10 cellular contexts compared by ENCODE assay signal in genomic region chr12:120246705-120247104, GRCh38. TPM values are rescaled to one million over a fixed set of nuclear protein-coding genes. Genes with fewer than 3 reads are reported as not detected.
A peak's percentile ranks its signal among the peaks of the same experiment; 100 is the strongest.
DNase-seq lines count a peak whose midpoint lies in the region; ATAC-seq and TF ChIP-seq lines count a peak whose summit lies in the region.
"Not testable (repeated sequence)": the region's sequence is repeated elsewhere in the genome, so short reads cannot be mapped to it uniquely, and the experiment has no call there.
"Had no signal": no experiment of that assay in that cellular context is flagged by ENCODE, and none has a peak within 500 bp of the region (broad histone marks: within the 10 kb centered on the region; RNA-seq: fewer than 3 reads in every experiment).

No MANE protein-coding gene starts in this region.

- peaks cover 89% of the 10 kb centered on the region in 2 donors for H3K4me1 Mint-ChIP-seq in immature natural killer cell
- peaks cover 79 to 82% of the 10 kb centered on the region in 2 donors for H3K4me1 Mint-ChIP-seq in natural killer cell

- not testable (repeated sequence) for H3K9me2 ChIP-seq in HCT116 (ENCODE audit: insufficient read depth)

- not testable (repeated sequence) for H3K27me3 ChIP-seq in HCT116 (ENCODE audit: insufficient read depth, low read length); RWPE2 (ENCODE audit: insufficient read depth, poor library complexity, severe bottlenecking); breast epithelium; gastrocnemius medialis; thyroid gland

- H3K27ac ChIP-seq in HCT116 (ENCODE audit: low read depth, low read length) (peak overlapping the region; percentile 72; the same call in 1 of the 2 replicates), RWPE2 (ENCODE audit: poor library complexity, severe bottlenecking) (peak overlapping the region; percentile 100), breast epithelium (peak overlapping the region; percentile 57 to 78), epithelial cell of prostate (peak overlapping the region; percentile 99), gastrocnemius medialis (peak overlapping the region; percentile 77 to 99 (median 92)), thyroid gland (peak overlapping the region in 2 of 3 donors; percentile 33 to 82)

- not testable (repeated sequence) for BruUV-seq in HCT116 (replicated peaks; lab: Mats Ljungman, UMichigan)

- peak overlapping the region in 5 of 6 donors; percentile 74 to 96 (median 91) for H3K27ac Mint-ChIP-seq in immature natural killer cell
- peak overlapping the region; percentile 89 to 94 for H3K27ac Mint-ChIP-seq in natural killer cell

- 69 to 81% methylated on average over 5 of the region's 5 CpGs for WGBS in thyroid gland, 2 donors

- intact Hi-C loops in HCT116 (cut with micrococcal nuclease); breast epithelium (cut with DNase I; ENCODE audit: low total_unique reads); natural killer cell (cut with micrococcal nuclease); gastrocnemius medialis (cut with DNase I; ENCODE audit: low total_unique reads); thyroid gland (cut with DNase I): not testable (repeated sequence)

- RAD21 ChIA-PET in HCT116 (lab: Charles Lee; ENCODE audit: low non-redundant PET in 1 of 2, low total read pairs in 2 of 2, uncharacterized antibody in 2 of 2, unreplicated experiment in 2 of 2), result not testable (repeated sequence)

- not testable (repeated sequence) for ATAC-seq in HCT116; RWPE2 (ENCODE audit: low read depth); natural killer cell; gastrocnemius medialis

- POLR2A ChIA-PET in HCT116 (lab: Charles Lee), result interaction anchor here (1.1 to 3.5 kb wide), 4 partner anchors 9 to 45 kb away, joined by 3 to 22 read pairs (median 12); partner anchors contain the start of gene RNU4-2

- H3K9ac ChIP-seq in HCT116 (ENCODE audit: low read length), result peak overlapping the region; percentile 39; the same call in 1 of the 2 replicates

- peaks cover 99% of the 10 kb centered on the region for H3K79me2 ChIP-seq in HCT116 (ENCODE audit: insufficient read depth, low read length)

- peaks cover 6 to 14% (median 6%) of the 10 kb centered on the region in 3 donors for H3K36me3 Mint-ChIP-seq in immature natural killer cell
- not testable (repeated sequence) for H3K36me3 Mint-ChIP-seq in natural killer cell

- in situ Hi-C loops in gastrocnemius medialis (cut with MboI; ENCODE audit: low sequenced_read_pairs in 4 of 4), result not testable (repeated sequence)

- not testable (repeated sequence) for H3K4me3 ChIP-seq in HCT116 (replicated peaks in 1 of 2; ENCODE audit: low read depth in 1 of 2, low read length in 2 of 2); RWPE2 (ENCODE audit: severe bottlenecking); breast epithelium; gastrocnemius medialis; thyroid gland (replicated peaks in 1 of 3)

- H3K27me3 Mint-ChIP-seq in immature natural killer cell (ENCODE audit: low read depth in 3 of 3), result peaks cover 5 to 13% (median 11%) of the 10 kb centered on the region in 3 donors
- H3K27me3 Mint-ChIP-seq in natural killer cell (ENCODE audit: low read depth in 2 of 2), result not testable (repeated sequence)

- not testable (repeated sequence) for DNase-seq in HCT116 (ENCODE audit: low read depth, low spot score); RWPE2 (ENCODE audit: low spot score); breast epithelium (ENCODE audit: low spot score in 2 of 2); epithelial cell of prostate (ENCODE audit: low read depth, low spot score); immature natural killer cell; natural killer cell; gastrocnemius medialis; thyroid gland

- CTCF ChIA-PET in HCT116 (lab: Charles Lee), result interaction anchor here (0.9 to 5.0 kb wide), 3 partner anchors 11 to 18 kb away, joined by 5 to 21 read pairs (median 11); no protein-coding TSS in a partner anchor

- not testable (repeated sequence) for TF ChIP-seq CTCF in HCT116 (IDR thresholded peaks at IDR 0.05 in 2 of 3, conservative IDR thresholded peaks at IDR 0.05 in 1 of 3; ENCODE audit: borderline replicate concordance in 1 of 3, insufficient read depth in 1 of 3, low read depth in 2 of 3, low read length in 2 of 3); RWPE2 (IDR thresholded peaks at IDR 0.05; ENCODE audit: poor library complexity, severe bottlenecking); breast epithelium (IDR thresholded peaks at IDR 0.05); natural killer cell (IDR thresholded peaks at IDR 0.05); gastrocnemius medialis (IDR thresholded peaks at IDR 0.05 in 4 of 5, conservative IDR thresholded peaks at IDR 0.05 in 1 of 5); thyroid gland (IDR thresholded peaks at IDR 0.05)

- not testable (repeated sequence) for TF ChIP-seq POLR2A in HCT116 (IDR thresholded peaks at IDR 0.05; ENCODE audit: borderline replicate concordance, extremely low read depth, insufficient read depth, insufficient read length); breast epithelium (IDR thresholded peaks at IDR 0.05); gastrocnemius medialis (IDR thresholded peaks at IDR 0.05); thyroid gland (IDR thresholded peaks at IDR 0.05)

- not testable (repeated sequence) for H3K36me3 ChIP-seq in HCT116 (ENCODE audit: control insufficient read depth in 1 of 2, insufficient read depth in 2 of 2, low read length in 2 of 2); breast epithelium; gastrocnemius medialis; thyroid gland
- H3K36me3 ChIP-seq in RWPE2 (ENCODE audit: low read depth), result peaks cover 61% of the 10 kb centered on the region

- not testable (repeated sequence) for TF ChIP-seq RAD21 in HCT116 (IDR thresholded peaks at IDR 0.05; ENCODE audit: low read depth)

- H2AFZ ChIP-seq in HCT116 (ENCODE audit: low read depth, low read length, poor library complexity, severe bottlenecking), result not testable (repeated sequence)

- peak overlapping the region; percentile 69 for H3K4me2 ChIP-seq in HCT116 (ENCODE audit: low read length)

- H3K9me3 ChIP-seq in HCT116 (ENCODE audit: control insufficient read depth in 1 of 2, insufficient read depth in 1 of 2, low read depth in 1 of 2, low read length in 2 of 2); RWPE2 (ENCODE audit: severe bottlenecking); breast epithelium; gastrocnemius medialis; thyroid gland: not testable (repeated sequence)

- H3K4me1 ChIP-seq in HCT116 (ENCODE audit: control insufficient read depth in 1 of 2, insufficient read depth in 2 of 2, low read length in 2 of 2) (peaks cover 44 to 83% of the 10 kb centered on the region in 2 experiments), RWPE2 (ENCODE audit: insufficient read depth, poor library complexity, severe bottlenecking) (peaks cover 84% of the 10 kb centered on the region), breast epithelium (peaks cover 2 to 12% of the 10 kb centered on the region in 2 donors), gastrocnemius medialis (peaks cover 76 to 90% of the 10 kb centered on the region in 2 donors), thyroid gland (peaks cover 44% of the 10 kb centered on the region in 2 donors)

- H4K20me1 ChIP-seq in HCT116 (ENCODE audit: insufficient read depth), result not testable (repeated sequence)

- not testable (repeated sequence) for H3K9me3 Mint-ChIP-seq in immature natural killer cell, natural killer cell

- H3K4me3 Mint-ChIP-seq in immature natural killer cell, result peak overlapping the region in 4 of 5 donors; percentile 63 to 89 (median 80)
- peak overlapping the region; percentile 70 for H3K4me3 Mint-ChIP-seq in natural killer cell

RNA-seq across cellular contexts. Expression of gene PXN, which starts 18.8 kb away (rescaled TPM):
- total RNA-seq in HCT116 (2021; ENCODE audit: unreplicated experiment), result 211 TPM
- 161 and 178 TPM in 2 replicates for polyA plus RNA-seq in HCT116 (2012)
- 10 to 100 TPM; 44.8 to 74.1 (median 53.9) TPM for total RNA-seq in breast epithelium
- polyA plus RNA-seq in immature natural killer cell, result 100 to 1,000 TPM; 132 to 310 (median 240) TPM
- 100 to 1,000 TPM; 436 to 504 (median 478) TPM for total RNA-seq in natural killer cell
- 100 to 1,000 TPM in 1 of 4 donors, 10 to 100 TPM in 3; 48.8 to 102 (median 77.9) TPM for total RNA-seq in gastrocnemius medialis
- total RNA-seq in thyroid gland, result 10 to 100 TPM; 61.7 to 95.5 (median 82.7) TPM

RNA-seq across cellular contexts. Expression of gene RNU4-2, which starts 45.0 kb away (rescaled TPM):
- total RNA-seq in HCT116 (2021; ENCODE audit: unreplicated experiment), result 2,248 TPM
- polyA plus RNA-seq in HCT116 (2012), result 37.9 and 41.5 TPM in 2 replicates
- under 1 TPM; under 0.01 TPM for total RNA-seq in breast epithelium
- polyA plus RNA-seq in immature natural killer cell, result 10 to 100 TPM in 1 of 3 donors, not detected in 2; 70.0 TPM
- over 10,000 TPM; 12,095 to 13,816 (median 12,822) TPM for total RNA-seq in natural killer cell
- under 1 TPM in 2 of 4 donors, not detected in 2; under 0.01 TPM for total RNA-seq in gastrocnemius medialis
- under 1 TPM; under 0.01 TPM for total RNA-seq in thyroid gland
- polyA plus RNA-seq: CD4-positive, alpha-beta memory T cell had no signal

RNA-seq across cellular contexts. Expression of gene RPLP0, which starts 45.8 kb away (rescaled TPM):
- total RNA-seq in HCT116 (2021; ENCODE audit: unreplicated experiment) (4,123 TPM), breast epithelium (1,000 to 10,000 TPM; 3,137 to 4,833 (median 3,312) TPM), natural killer cell (100 to 1,000 TPM; 587 to 791 (median 689) TPM), gastrocnemius medialis (1,000 to 10,000 TPM; 2,008 to 3,982 (median 3,189) TPM), thyroid gland (1,000 to 10,000 TPM; 1,176 to 3,070 (median 2,431) TPM)
- 6,734 and 7,674 TPM in 2 replicates for polyA plus RNA-seq in HCT116 (2012)
- polyA plus RNA-seq in immature natural killer cell, result 1,000 to 10,000 TPM in 1 of 3 donors, 100 to 1,000 TPM in 2; 528 to 1,271 (median 768) TPM

RNA-seq across cellular contexts. Expression of gene RNU4-1, which starts 46.3 kb away (rescaled TPM):
- total RNA-seq in HCT116 (2021; ENCODE audit: unreplicated experiment) (2,323 TPM), breast epithelium (under 1 TPM in 2 of 3 donors, not detected in 1; under 0.01 TPM), natural killer cell (1,000 to 10,000 TPM in 2 of 3 donors, 100 to 1,000 TPM in 1; 768 to 1,610 (median 1,101) TPM), gastrocnemius medialis (under 1 TPM in 1 of 4 donors, not detected in 3; under 0.01 TPM), thyroid gland (under 1 TPM; under 0.01 TPM)
- polyA plus RNA-seq in HCT116 (2012), result 25.9 and 42.2 TPM in 2 replicates
- polyA plus RNA-seq in immature natural killer cell, result not detected
- polyA plus RNA-seq: CD4-positive, alpha-beta memory T cell; HepG2 had no signal

RNA-seq across cellular contexts. Expression of gene GCN1, which starts 52.2 kb away (rescaled TPM):
- total RNA-seq in HCT116 (2021; ENCODE audit: unreplicated experiment), result 184 TPM
- 94.9 and 100 TPM in 2 replicates for polyA plus RNA-seq in HCT116 (2012)
- total RNA-seq in breast epithelium, result 10 to 100 TPM; 50.1 to 79.6 (median 73.4) TPM
- 10 to 100 TPM in 2 of 3 donors, 1 to 10 TPM in 1; 9.7 to 26.4 (median 11.3) TPM for polyA plus RNA-seq in immature natural killer cell
- 100 to 1,000 TPM; 119 to 141 (median 120) TPM for total RNA-seq in natural killer cell
- total RNA-seq in gastrocnemius medialis, result 10 to 100 TPM; 58.2 to 99.7 (median 87.4) TPM
- 100 to 1,000 TPM in 1 of 4 donors, 10 to 100 TPM in 3; 44.6 to 111 (median 73.6) TPM for total RNA-seq in thyroid gland

Comparison
In these comparisons a context has a peak if more than half of its experiments do, and no peak if none do; other contexts are left out.
1. RNA of gene RNU4-2, which starts 45.0 kb away (total RNA-seq): 12,095 to 13,816 TPM in natural killer cell and 2,248 TPM in HCT116 (single experiment); under 0.01 TPM in breast epithelium, under 0.01 TPM in gastrocnemius medialis and under 0.01 TPM in thyroid gland; every median in the first group is over 1,000 times any median in the second.
2. Peak in every context shown above with its lines, with median percentiles within 50 percentile points of each other: H3K27ac ChIP-seq.